In the genomic region with DNA sequence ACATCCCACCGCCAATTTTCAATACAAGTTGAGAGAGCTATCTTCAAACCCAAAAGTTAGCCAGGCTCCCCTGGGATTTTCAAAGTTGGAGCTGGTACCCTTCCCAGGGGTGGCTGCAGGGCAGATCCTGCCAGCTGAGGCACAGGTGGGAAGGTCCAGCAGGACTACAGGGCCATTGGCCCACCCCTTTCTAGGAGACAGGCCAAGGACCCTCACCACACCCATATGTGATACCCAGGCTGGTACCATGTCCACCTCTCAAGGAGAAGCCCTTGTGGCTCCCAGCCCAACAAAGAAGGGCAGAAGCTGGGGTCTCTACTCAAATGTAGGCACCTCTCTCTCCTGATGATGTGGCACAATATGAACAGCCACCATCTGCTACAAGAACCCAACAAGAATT, we compare ENCODE assay signal across 28 cellular contexts.
"Had no signal": no experiment of that assay in that cellular context is flagged by ENCODE, and none has a peak within 500 bp of the region (broad histone marks: within the 10 kb centered on the region; RNA-seq: fewer than 3 reads in every experiment).

No MANE protein-coding gene starts in this region.

- H3K4me3 Mint-ChIP-seq: naive thymus-derived CD4-positive, alpha-beta T cell; nephron; stimulated activated naive B cell treated with anti-CD40 and anti-IgM and Interleukin-4, amounts not matched to agents 10 μg/mL and 1 μg/mL and 100 μg/mL, for 72 hours; stimulated activated naive CD8-positive, alpha-beta T cell treated with anti-CD3 and anti-CD28 coated beads, Interleukin-15, amount 100 ng/mL, for 72 hours; type B pancreatic cell had no signal

- H3K27me3 ChIP-seq: neutrophil, ovary, right lobe of liver, sigmoid colon, suprapubic skin, testis, tibial artery, transverse colon, upper lobe of right lung, uterus had no signal

- ATAC-seq: naive thymus-derived CD4-positive, alpha-beta T cell; psoas muscle; right cardiac atrium; right lobe of liver; stimulated activated naive B cell treated with anti-CD40 and anti-IgM and Interleukin-4, amounts not matched to agents 10 μg/mL and 1 μg/mL and 100 μg/mL, for 72 hours; stimulated activated naive CD8-positive, alpha-beta T cell treated with anti-CD3 and anti-CD28 coated beads, Interleukin-15, amount 100 ng/mL, for 72 hours; stimulated activated naive CD8-positive, alpha-beta T cell treated with anti-CD3 and anti-CD28 coated beads, Interleukin-15, Interleukin-2, amounts not matched to agents 100 U/mL and 50 U/mL, for 24 hours; upper lobe of right lung had no signal

- H3K4me1 Mint-ChIP-seq: nephron had no signal

- H3K36me3 ChIP-seq: ovary, sigmoid colon, suprapubic skin, tibial artery, transverse colon, upper lobe of right lung, uterus had no signal

- H3K4me1 ChIP-seq: right lobe of liver, uterus had no signal

- H3K9ac ChIP-seq: parathyroid adenoma had no signal

- H3K9me3 Mint-ChIP-seq: naive thymus-derived CD4-positive, alpha-beta T cell; nephron; stimulated activated naive B cell treated with anti-CD40 and anti-IgM and Interleukin-4, amounts not matched to agents 10 μg/mL and 1 μg/mL and 100 μg/mL, for 72 hours; stimulated activated naive CD8-positive, alpha-beta T cell treated with anti-CD3 and anti-CD28 coated beads, Interleukin-15, amount 100 ng/mL, for 72 hours; type B pancreatic cell had no signal

- H3K27me3 Mint-ChIP-seq: naive thymus-derived CD4-positive, alpha-beta T cell; progenitor cell of endocrine pancreas; stimulated activated naive B cell treated with anti-CD40 and anti-IgM and Interleukin-4, amounts not matched to agents 10 μg/mL and 1 μg/mL and 100 μg/mL, for 72 hours; stimulated activated naive CD8-positive, alpha-beta T cell treated with anti-CD3 and anti-CD28 coated beads, Interleukin-15, amount 100 ng/mL, for 72 hours; type B pancreatic cell had no signal

- H3K9me3 ChIP-seq: neutrophil, ovary, psoas muscle, right lobe of liver, sigmoid colon, suprapubic skin, testis, tibial artery, transverse colon, upper lobe of right lung, uterus had no signal

- H3K4me3 ChIP-seq: ovary, psoas muscle, right lobe of liver, sigmoid colon, suprapubic skin, testis, tibial artery, transverse colon, upper lobe of right lung, uterus had no signal

- H3K36me3 Mint-ChIP-seq: type B pancreatic cell had no signal

- H3K27ac ChIP-seq: neutrophil, ovary, parathyroid adenoma, psoas muscle, right lobe of liver, sigmoid colon, suprapubic skin, testis, tibial artery, transverse colon, upper lobe of right lung, uterus had no signal

- DNase-seq: naive thymus-derived CD4-positive, alpha-beta T cell; nucleus accumbens; ovary; right cardiac atrium; sigmoid colon; small intestine; stimulated activated CD4-positive, alpha-beta T cell treated with anti-CD3 and anti-CD28 coated beads, Interleukin-12 subunit alpha, Interleukin-12 subunit beta, amount 100 ng/mL, for 4 hours; stimulated activated CD4-positive, alpha-beta T cell treated with anti-CD3 and anti-CD28 coated beads, Interleukin-1b, Interleukin-23, amount 100 ng/mL, for 48 hours; stimulated activated CD4-positive, alpha-beta T cell treated with anti-CD3 and anti-CD28 coated beads, Interleukin-4, amount 100 ng/mL, for 1 hour; stimulated activated CD4-positive, alpha-beta T cell treated with anti-CD3 and anti-CD28 coated beads, Interleukin-4, amount 100 ng/mL, for 4 hours; stimulated activated CD8-positive, alpha-beta memory T cell treated with anti-CD3 and anti-CD28 coated beads, Interleukin-4, amount 100 ng/mL, for 48 hours; stimulated activated naive B cell treated with anti-CD40 and anti-IgM and Interleukin-4, amounts not matched to agents 10 μg/mL and 1 μg/mL and 100 μg/mL, for 72 hours; stimulated activated naive CD8-positive, alpha-beta T cell treated with anti-CD3 and anti-CD28 coated beads, Interleukin-15, amount 100 ng/mL, for 72 hours; stimulated activated naive CD8-positive, alpha-beta T cell treated with anti-CD3 and anti-CD28 coated beads, Interleukin-15, Interleukin-2, amounts not matched to agents 100 U/mL and 50 U/mL, for 24 hours; substantia nigra; testis; tibial artery; transverse colon; upper lobe of right lung; uterus had no signal

- H2AFZ ChIP-seq: parathyroid adenoma had no signal

- H3K27ac Mint-ChIP-seq: naive thymus-derived CD4-positive, alpha-beta T cell; nephron; progenitor cell of endocrine pancreas; stimulated activated naive B cell treated with anti-CD40 and anti-IgM and Interleukin-4, amounts not matched to agents 10 μg/mL and 1 μg/mL and 100 μg/mL, for 72 hours; stimulated activated naive CD8-positive, alpha-beta T cell treated with anti-CD3 and anti-CD28 coated beads, Interleukin-15, amount 100 ng/mL, for 72 hours; type B pancreatic cell had no signal
